In genomic region chr1:222815367-222815765, GRCh38 we compare ENCODE assay signal across 8 cellular contexts. TPM values are rescaled to one million over a fixed set of nuclear protein-coding genes. Genes with fewer than 3 reads are reported as not detected.
DNase-seq lines count a peak whose midpoint lies in the region; ATAC-seq and TF ChIP-seq lines count a peak whose summit lies in the region.

No MANE protein-coding gene starts in this region.

- H3K4me2 ChIP-seq in OCI-LY7 (ENCODE audit: low read length) = peak overlapping the region; percentile 76

- in situ Hi-C loops in GM13977 (cut with MboI; ENCODE audit: low pct_unique_long_range_greater_than_20kb, low sequenced_read_pairs, unreplicated experiment) = no loop called here
- in situ Hi-C loops in astrocyte of the cerebellum (cut with HindIII; ENCODE audit: low sequenced_read_pairs) = no loop called here

- no peaks in the 10 kb centered on the region; the same call in none of the 2 replicates for H3K79me2 ChIP-seq in OCI-LY7 (ENCODE audit: insufficient read depth, low read depth, low read length)

- peaks cover 16% of the 10 kb centered on the region for H3K4me1 ChIP-seq in OCI-LY7 (ENCODE audit: insufficient read depth, low read length, poor library complexity, severe bottlenecking)

- DNase-seq in GM13977 (ENCODE audit: low spot score) (peak; percentile 42), OCI-LY7 (ENCODE audit: low spot score) (no peak), astrocyte of the cerebellum (ENCODE audit: low read depth) (no peak), inferior parietal cortex (ENCODE audit: extremely low spot score) (peak; percentile 30), NCI-H524 (lab: John Stamatoyannopoulos, UW) (no peak)
- peak; percentile 54 to 60 for DNase-seq in stimulated activated CD4-positive, alpha-beta T cell treated with anti-CD3 and anti-CD28 coated beads, Interleukin-1b, Interleukin-23, amount 100 ng/mL, for 4 hours (ENCODE audit: low read depth in 2 of 2)

- ATAC-seq in GM19324 (IDR thresholded peaks at IDR 0.05; ENCODE audit: low FRiP score, unreplicated experiment) = no peak
- no peak for ATAC-seq in GM18511 (IDR thresholded peaks at IDR 0.05; ENCODE audit: unreplicated experiment)

- TSS peak; percentile 66 for BruUV-seq in OCI-LY7 (replicated peaks; lab: Mats Ljungman, UMichigan)

- POLR2A ChIA-PET in OCI-LY7 (lab: Charles Lee) = interaction anchor here (0.6 kb wide), 2 partner anchors 119 to 1037 kb away, joined by 3 read pairs; no protein-coding TSS in a partner anchor

- intact Hi-C loops in OCI-LY7 (cut with micrococcal nuclease; ENCODE audit: unreplicated experiment) = loop anchor here (5.0 kb wide), 1 partner anchor 78 kb away; the partner anchor contains the start of gene FAM177B

- peak overlapping the region; percentile 22 for H3K27ac ChIP-seq in OCI-LY7 (ENCODE audit: low read depth, low read length, poor library complexity, severe bottlenecking)

- no peaks in the 10 kb centered on the region for H4K20me1 ChIP-seq in OCI-LY7 (ENCODE audit: insufficient read depth, low read length)

- CTCF ChIA-PET in OCI-LY7 (lab: Charles Lee; ENCODE audit: unreplicated experiment) = no interaction called here

- H2AFZ ChIP-seq in OCI-LY7 (ENCODE audit: low read length) = peak overlapping the region; percentile 100

- H3K4me3 ChIP-seq in OCI-LY7 (ENCODE audit: low read depth, low read length, poor library complexity, severe bottlenecking) (peak overlapping the region; percentile 77), astrocyte of the cerebellum (ENCODE audit: low read depth, low read length) (peak overlapping the region; percentile 95)

- TF ChIP-seq CTCF in GM13977 (IDR thresholded peaks at IDR 0.05; ENCODE audit: extremely low read depth, insufficient read depth, missing control alignments) (no peak), OCI-LY7 (conservative IDR thresholded peaks at IDR 0.05; ENCODE audit: low read length) (no peak), astrocyte of the cerebellum (IDR thresholded peaks at IDR 0.05; ENCODE audit: low read depth, low read length, missing control alignments) (no peak)

- H3K9me3 ChIP-seq in OCI-LY7 (ENCODE audit: low read length) = no peaks in the 10 kb centered on the region

- no peaks in the 10 kb centered on the region for H3K36me3 ChIP-seq in OCI-LY7 (ENCODE audit: insufficient read depth, low read length)

- H3K9me2 ChIP-seq in OCI-LY7 (ENCODE audit: insufficient read depth, low read length) = no peaks in the 10 kb centered on the region

RNA-seq across cellular contexts. Expression of gene DISP1, which starts 0.5 kb away (rescaled TPM):
- total RNA-seq in OCI-LY7 (2014; rRNA removed; shearing (Covaris generic)) = 1.1 and 1.2 TPM in 2 replicates
- total RNA-seq in OCI-LY7 (2022) = 0.48 and 0.89 TPM in 2 replicates

Comparison
In these comparisons a context has a peak if more than half of its experiments do, and no peak if none do; other contexts are left out.
1. DNase-seq: peak in GM13977 (single experiment), inferior parietal cortex (single experiment) and stimulated activated CD4-positive, alpha-beta T cell treated with anti-CD3 and anti-CD28 coated beads, Interleukin-1b, Interleukin-23, amount 100 ng/mL, for 4 hours (2 of 2); none in OCI-LY7 (single experiment), astrocyte of the cerebellum (single experiment) and NCI-H524 (0 of 2).